ENCODE assay signal across 21 cellular contexts in the genomic region with DNA sequence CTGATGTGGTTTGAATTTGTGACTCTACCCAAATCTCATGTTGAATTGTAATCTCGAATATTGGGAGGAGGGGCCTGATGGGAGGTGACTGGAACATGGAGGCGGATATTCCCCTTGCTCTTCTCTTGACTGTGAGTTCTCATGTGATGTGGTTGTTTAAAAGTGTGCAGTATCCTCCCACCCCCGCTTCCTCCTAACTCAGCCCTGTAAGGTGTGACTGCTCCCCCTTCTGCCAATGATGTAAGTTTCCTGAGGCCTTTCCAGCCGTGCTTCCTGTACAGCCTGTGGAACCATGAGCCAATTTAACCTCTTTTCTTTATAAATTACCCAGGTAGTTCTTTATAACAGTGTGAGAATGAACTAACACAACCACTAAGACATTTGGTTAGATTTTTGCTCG.
"Had no signal": no experiment of that assay in that cellular context is flagged by ENCODE, and none has a peak within 500 bp of the region (broad histone marks: within the 10 kb centered on the region; RNA-seq: fewer than 3 reads in every experiment).

No MANE protein-coding gene starts in this region.

- DNase-seq: activated CD4-positive, alpha-beta T cell treated with anti-CD3 and anti-CD28 coated beads, Interleukin-2, amount 10 ng/mL, durations not matched to agents 7 days and 5 days; activated CD4-positive, CD25-positive, alpha-beta regulatory T cell treated with anti-CD3 and anti-CD28 coated beads, Interleukin-2, amount 50 U/mL, for 72 hours; activated CD8-positive, alpha-beta T cell treated with anti-CD3 and anti-CD28 coated beads, Interleukin-2, amount 10 ng/mL, durations not matched to agents 7 days and 5 days; aorta; caudate nucleus; effector CD4-positive, alpha-beta T cell; erythroblast; foreskin fibroblast; immature natural killer cell; kidney glomerular epithelial cell; left lung; naive thymus-derived CD8-positive, alpha-beta T cell; spleen; stimulated activated CD4-positive, alpha-beta T cell treated with anti-CD3 and anti-CD28 coated beads, Interleukin-4, amount 100 ng/mL, for 1 hour; stimulated activated naive CD4-positive, alpha-beta T cell had no signal

- ATAC-seq: activated CD8-positive, alpha-beta T cell treated with anti-CD3 and anti-CD28 coated beads, Interleukin-2, amount 10 ng/mL, durations not matched to agents 7 days and 5 days; activated naive CD4-positive, alpha-beta T cell treated with anti-CD3 and anti-CD28 coated beads, Interleukin-2, amount 50 U/mL, for 72 hours; left lung; naive thymus-derived CD8-positive, alpha-beta T cell had no signal

- H3K27ac ChIP-seq: left lung, prostate gland, spleen, thoracic aorta, VCaP had no signal

- FAIRE-seq: endometrium had no signal

- H3K4me3 ChIP-seq: left lung, lung, prostate gland, spleen, thoracic aorta had no signal

- H3K9me3 ChIP-seq: left lung, prostate gland, spleen, thoracic aorta had no signal

- H3K27me3 ChIP-seq: left lung, spleen had no signal

- H3K4me1 ChIP-seq: left lung, prostate gland, spleen had no signal

- H3K36me3 ChIP-seq: left lung, prostate gland, spleen, thoracic aorta had no signal
